1 cellular context compared by ENCODE assay signal in the genomic region with DNA sequence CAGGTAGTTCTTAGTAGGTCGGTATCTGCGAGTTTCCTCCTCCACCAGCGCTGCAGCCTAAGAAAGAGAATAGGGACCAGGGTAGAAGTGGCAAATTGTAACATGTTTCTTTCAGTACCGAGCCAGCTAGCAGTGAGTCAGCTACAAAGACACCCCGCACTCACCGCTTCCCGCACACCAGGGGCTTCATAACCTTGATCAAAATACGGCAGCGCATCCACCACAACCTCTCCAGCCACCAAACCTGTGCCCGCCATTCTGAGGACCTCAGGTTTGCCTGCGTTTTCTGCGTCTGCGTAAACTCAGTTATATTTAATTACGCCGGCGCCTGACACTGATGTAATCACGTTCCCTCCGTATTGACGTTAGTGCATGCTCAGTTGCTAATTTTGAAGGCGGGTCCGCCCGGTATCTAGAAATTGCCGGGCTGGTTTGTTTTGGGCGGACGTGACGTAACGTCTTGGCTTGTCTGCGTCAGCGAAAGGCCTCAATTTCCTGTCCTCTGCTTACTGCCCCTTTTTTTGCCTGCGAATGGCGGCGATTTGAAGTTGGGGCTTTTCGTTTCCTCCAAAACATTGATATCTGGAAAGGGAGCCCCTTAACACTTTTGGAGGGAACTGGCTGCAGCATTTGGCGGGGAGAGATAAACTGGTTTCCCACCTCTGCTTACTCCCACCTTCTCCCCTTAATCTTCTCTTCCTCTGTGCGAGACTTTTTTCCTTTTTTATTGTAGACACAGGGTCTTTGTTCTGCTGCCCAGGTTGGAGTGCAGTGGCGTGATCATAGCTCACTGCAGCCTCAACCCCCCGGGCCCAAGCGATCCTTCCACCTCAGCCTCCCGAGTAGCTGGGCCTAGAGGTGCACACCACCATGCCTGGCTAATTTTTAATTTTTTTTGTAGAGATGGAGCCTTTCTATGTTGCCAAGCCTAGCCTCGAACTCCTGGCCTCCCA.
TF ChIP-seq lines count a peak whose summit lies in the region.

A gene (minus strand): TSS at position 281 of the 953 bp plus-strand sequence. CDS start 24 bp downstream, at position 257.

TF ChIP-seq in HepG2, 621 proteins besides CTCF, POLR2A, EP300 and RAD21 (continued from another document and continues in another):
- TF ChIP-seq, protein P1, sequence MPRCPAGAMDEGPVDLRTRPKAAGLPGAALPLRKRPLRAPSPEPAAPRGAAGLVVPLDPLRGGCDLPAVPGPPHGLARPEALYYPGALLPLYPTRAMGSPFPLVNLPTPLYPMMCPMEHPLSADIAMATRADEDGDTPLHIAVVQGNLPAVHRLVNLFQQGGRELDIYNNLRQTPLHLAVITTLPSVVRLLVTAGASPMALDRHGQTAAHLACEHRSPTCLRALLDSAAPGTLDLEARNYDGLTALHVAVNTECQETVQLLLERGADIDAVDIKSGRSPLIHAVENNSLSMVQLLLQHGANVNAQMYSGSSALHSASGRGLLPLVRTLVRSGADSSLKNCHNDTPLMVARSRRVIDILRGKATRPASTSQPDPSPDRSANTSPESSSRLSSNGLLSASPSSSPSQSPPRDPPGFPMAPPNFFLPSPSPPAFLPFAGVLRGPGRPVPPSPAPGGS (CRISPR knock-in tag; IDR thresholded peaks at IDR 0.05) = no peak
- TF ChIP-seq, protein P2, sequence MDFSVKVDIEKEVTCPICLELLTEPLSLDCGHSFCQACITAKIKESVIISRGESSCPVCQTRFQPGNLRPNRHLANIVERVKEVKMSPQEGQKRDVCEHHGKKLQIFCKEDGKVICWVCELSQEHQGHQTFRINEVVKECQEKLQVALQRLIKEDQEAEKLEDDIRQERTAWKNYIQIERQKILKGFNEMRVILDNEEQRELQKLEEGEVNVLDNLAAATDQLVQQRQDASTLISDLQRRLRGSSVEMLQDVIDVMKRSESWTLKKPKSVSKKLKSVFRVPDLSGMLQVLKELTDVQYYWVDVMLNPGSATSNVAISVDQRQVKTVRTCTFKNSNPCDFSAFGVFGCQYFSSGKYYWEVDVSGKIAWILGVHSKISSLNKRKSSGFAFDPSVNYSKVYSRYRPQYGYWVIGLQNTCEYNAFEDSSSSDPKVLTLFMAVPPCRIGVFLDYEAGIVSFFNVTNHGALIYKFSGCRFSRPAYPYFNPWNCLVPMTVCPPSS (IDR thresholded peaks at IDR 0.05) = no peak
- no peak; the same call in 1 of the 2 replicates for TF ChIP-seq EHMT2 (IDR thresholded peaks at IDR 0.05; ENCODE audit: borderline replicate concordance, low read depth, low read length)
- TF ChIP-seq CEBPG (CRISPR knock-in tag; IDR thresholded peaks at IDR 0.05) = peak; percentile 61; the same call in 1 of the 2 replicates
- TF ChIP-seq CBFB (CRISPR knock-in tag; IDR thresholded peaks at IDR 0.05) = no peak
- no peak for TF ChIP-seq ZNF562 (CRISPR knock-in tag; IDR thresholded peaks at IDR 0.05; ENCODE audit: borderline replicate concordance)
- TF ChIP-seq, protein P3, sequence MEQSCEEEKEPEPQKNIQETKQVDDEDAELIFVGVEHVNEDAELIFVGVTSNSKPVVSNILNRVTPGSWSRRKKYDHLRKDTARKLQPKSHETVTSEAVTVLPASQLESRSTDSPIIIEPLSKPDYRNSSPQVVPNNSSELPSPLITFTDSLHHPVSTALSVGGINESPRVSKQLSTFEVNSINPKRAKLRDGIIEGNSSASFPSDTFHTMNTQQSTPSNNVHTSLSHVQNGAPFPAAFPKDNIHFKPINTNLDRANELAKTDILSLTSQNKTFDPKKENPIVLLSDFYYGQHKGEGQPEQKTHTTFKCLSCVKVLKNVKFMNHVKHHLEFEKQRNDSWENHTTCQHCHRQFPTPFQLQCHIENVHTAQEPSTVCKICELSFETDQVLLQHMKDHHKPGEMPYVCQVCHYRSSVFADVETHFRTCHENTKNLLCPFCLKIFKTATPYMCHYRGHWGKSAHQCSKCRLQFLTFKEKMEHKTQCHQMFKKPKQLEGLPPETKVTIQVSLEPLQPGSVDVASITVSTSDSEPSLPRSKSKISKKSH (CRISPR knock-in tag; IDR thresholded peaks at IDR 0.05; ENCODE audit: borderline replicate concordance) = no peak
- no peak for TF ChIP-seq HOXD1 (CRISPR knock-in tag; IDR thresholded peaks at IDR 0.05)
- TF ChIP-seq, protein P4, sequence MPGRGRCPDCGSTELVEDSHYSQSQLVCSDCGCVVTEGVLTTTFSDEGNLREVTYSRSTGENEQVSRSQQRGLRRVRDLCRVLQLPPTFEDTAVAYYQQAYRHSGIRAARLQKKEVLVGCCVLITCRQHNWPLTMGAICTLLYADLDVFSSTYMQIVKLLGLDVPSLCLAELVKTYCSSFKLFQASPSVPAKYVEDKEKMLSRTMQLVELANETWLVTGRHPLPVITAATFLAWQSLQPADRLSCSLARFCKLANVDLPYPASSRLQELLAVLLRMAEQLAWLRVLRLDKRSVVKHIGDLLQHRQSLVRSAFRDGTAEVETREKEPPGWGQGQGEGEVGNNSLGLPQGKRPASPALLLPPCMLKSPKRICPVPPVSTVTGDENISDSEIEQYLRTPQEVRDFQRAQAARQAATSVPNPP (CRISPR knock-in tag; IDR thresholded peaks at IDR 0.05) = no peak
- TF ChIP-seq, protein P5, sequence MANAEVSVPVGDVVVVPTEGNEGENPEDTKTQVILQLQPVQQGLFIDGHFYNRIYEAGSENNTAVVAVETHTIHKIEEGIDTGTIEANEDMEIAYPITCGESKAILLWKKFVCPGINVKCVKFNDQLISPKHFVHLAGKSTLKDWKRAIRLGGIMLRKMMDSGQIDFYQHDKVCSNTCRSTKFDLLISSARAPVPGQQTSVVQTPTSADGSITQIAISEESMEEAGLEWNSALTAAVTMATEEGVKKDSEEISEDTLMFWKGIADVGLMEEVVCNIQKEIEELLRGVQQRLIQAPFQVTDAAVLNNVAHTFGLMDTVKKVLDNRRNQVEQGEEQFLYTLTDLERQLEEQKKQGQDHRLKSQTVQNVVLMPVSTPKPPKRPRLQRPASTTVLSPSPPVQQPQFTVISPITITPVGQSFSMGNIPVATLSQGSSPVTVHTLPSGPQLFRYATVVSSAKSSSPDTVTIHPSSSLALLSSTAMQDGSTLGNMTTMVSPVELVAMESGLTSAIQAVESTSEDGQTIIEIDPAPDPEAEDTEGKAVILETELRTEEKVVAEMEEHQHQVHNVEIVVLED (CRISPR knock-in tag; IDR thresholded peaks at IDR 0.05; ENCODE audit: borderline replicate concordance) = peak; percentile 99
- TF ChIP-seq ZNF501 (CRISPR knock-in tag; IDR thresholded peaks at IDR 0.05) = peak; percentile 79
- peak; percentile 21 for TF ChIP-seq TEAD3 (CRISPR knock-in tag; optimal IDR thresholded peaks at IDR 0.05; ENCODE audit: borderline replicate concordance)
- TF ChIP-seq RBM22 (optimal IDR thresholded peaks at IDR 0.05; ENCODE audit: low read length) = no peak
- TF ChIP-seq GABPB1 (CRISPR knock-in tag; IDR thresholded peaks at IDR 0.05) = peak; percentile 92
- TF ChIP-seq RNF2 (conservative IDR thresholded peaks at IDR 0.05; ENCODE audit: low read depth) = no peak
- no peak for TF ChIP-seq JUNB (CRISPR knock-in tag; IDR thresholded peaks at IDR 0.05; ENCODE audit: borderline replicate concordance)
- TF ChIP-seq, protein P6, sequence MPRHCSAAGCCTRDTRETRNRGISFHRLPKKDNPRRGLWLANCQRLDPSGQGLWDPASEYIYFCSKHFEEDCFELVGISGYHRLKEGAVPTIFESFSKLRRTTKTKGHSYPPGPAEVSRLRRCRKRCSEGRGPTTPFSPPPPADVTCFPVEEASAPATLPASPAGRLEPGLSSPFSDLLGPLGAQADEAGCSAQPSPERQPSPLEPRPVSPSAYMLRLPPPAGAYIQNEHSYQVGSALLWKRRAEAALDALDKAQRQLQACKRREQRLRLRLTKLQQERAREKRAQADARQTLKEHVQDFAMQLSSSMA (CRISPR knock-in tag; IDR thresholded peaks at IDR 0.05) = no peak
- no peak for TF ChIP-seq PAX8 (CRISPR knock-in tag; IDR thresholded peaks at IDR 0.05; ENCODE audit: borderline replicate concordance)
- TF ChIP-seq, protein P7, sequence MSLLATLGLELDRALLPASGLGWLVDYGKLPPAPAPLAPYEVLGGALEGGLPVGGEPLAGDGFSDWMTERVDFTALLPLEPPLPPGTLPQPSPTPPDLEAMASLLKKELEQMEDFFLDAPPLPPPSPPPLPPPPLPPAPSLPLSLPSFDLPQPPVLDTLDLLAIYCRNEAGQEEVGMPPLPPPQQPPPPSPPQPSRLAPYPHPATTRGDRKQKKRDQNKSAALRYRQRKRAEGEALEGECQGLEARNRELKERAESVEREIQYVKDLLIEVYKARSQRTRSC (CRISPR knock-in tag; IDR thresholded peaks at IDR 0.05; ENCODE audit: low read depth) = no peak
- TF ChIP-seq ZBTB1 (CRISPR knock-in tag; IDR thresholded peaks at IDR 0.05; ENCODE audit: borderline replicate concordance) = no peak
- TF ChIP-seq EZH2 (conservative IDR thresholded peaks at IDR 0.05; ENCODE audit: low read depth, low read length) = no peak
- TF ChIP-seq, protein P8, sequence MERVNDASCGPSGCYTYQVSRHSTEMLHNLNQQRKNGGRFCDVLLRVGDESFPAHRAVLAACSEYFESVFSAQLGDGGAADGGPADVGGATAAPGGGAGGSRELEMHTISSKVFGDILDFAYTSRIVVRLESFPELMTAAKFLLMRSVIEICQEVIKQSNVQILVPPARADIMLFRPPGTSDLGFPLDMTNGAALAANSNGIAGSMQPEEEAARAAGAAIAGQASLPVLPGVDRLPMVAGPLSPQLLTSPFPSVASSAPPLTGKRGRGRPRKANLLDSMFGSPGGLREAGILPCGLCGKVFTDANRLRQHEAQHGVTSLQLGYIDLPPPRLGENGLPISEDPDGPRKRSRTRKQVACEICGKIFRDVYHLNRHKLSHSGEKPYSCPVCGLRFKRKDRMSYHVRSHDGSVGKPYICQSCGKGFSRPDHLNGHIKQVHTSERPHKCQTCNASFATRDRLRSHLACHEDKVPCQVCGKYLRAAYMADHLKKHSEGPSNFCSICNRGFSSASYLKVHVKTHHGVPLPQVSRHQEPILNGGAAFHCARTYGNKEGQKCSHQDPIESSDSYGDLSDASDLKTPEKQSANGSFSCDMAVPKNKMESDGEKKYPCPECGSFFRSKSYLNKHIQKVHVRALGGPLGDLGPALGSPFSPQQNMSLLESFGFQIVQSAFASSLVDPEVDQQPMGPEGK (CRISPR knock-in tag; IDR thresholded peaks at IDR 0.05) = no peak
- TF ChIP-seq ZFP41 (CRISPR knock-in tag; IDR thresholded peaks at IDR 0.05; ENCODE audit: borderline replicate concordance) = no peak
- TF ChIP-seq TOPORS (CRISPR knock-in tag; IDR thresholded peaks at IDR 0.05) = peak; percentile 56; the same call in 1 of the 2 replicates
- 0 out of 2 replicates have a peak, but pooled peaks have one; percentile 44 for TF ChIP-seq ARNT2 (CRISPR knock-in tag; IDR thresholded peaks at IDR 0.05; ENCODE audit: low read depth)
- TF ChIP-seq PAF1 (CRISPR knock-in tag; IDR thresholded peaks at IDR 0.05) = no peak
- no peak for TF ChIP-seq DPF2 (CRISPR knock-in tag; IDR thresholded peaks at IDR 0.05; ENCODE audit: borderline replicate concordance, low read depth)
- TF ChIP-seq ZNF563 (CRISPR knock-in tag; IDR thresholded peaks at IDR 0.05) = no peak
- TF ChIP-seq ARID2 (CRISPR knock-in tag; IDR thresholded peaks at IDR 0.05; ENCODE audit: borderline replicate concordance) = no peak
- no peak for TF ChIP-seq PHB2 (IDR thresholded peaks at IDR 0.05; ENCODE audit: partially characterized antibody)
- TF ChIP-seq, protein P9, sequence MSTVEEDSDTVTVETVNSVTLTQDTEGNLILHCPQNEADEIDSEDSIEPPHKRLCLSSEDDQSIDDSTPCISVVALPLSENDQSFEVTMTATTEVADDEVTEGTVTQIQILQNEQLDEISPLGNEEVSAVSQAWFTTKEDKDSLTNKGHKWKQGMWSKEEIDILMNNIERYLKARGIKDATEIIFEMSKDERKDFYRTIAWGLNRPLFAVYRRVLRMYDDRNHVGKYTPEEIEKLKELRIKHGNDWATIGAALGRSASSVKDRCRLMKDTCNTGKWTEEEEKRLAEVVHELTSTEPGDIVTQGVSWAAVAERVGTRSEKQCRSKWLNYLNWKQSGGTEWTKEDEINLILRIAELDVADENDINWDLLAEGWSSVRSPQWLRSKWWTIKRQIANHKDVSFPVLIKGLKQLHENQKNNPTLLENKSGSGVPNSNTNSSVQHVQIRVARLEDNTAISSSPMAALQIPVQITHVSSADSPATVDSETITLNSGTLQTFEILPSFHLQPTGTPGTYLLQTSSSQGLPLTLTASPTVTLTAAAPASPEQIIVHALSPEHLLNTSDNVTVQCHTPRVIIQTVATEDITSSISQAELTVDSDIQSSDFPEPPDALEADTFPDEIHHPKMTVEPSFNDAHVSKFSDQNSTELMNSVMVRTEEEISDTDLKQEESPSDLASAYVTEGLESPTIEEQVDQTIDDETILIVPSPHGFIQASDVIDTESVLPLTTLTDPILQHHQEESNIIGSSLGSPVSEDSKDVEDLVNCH (CRISPR knock-in tag; IDR thresholded peaks at IDR 0.05) = no peak
- no peak for TF ChIP-seq HNRNPK (IDR thresholded peaks at IDR 0.05; ENCODE audit: low read depth, low read length, poor library complexity, severe bottlenecking)
- no peak for TF ChIP-seq REL (CRISPR knock-in tag; conservative IDR thresholded peaks at IDR 0.05)
- no peak; the same call in none of the 2 replicates for TF ChIP-seq ZNF331 (CRISPR knock-in tag; IDR thresholded peaks at IDR 0.05)
- peak; percentile 78 for TF ChIP-seq ZFY (CRISPR knock-in tag; IDR thresholded peaks at IDR 0.05)
- TF ChIP-seq, protein P10, sequence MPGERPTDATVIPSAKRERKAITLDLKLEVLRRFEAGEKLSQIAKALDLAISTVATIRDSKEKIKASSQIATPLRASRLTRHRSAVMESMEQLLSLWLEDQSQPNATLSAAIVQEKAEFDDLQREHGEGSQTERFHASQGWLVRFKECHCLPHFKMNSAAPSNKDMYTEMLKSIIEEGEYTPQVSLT (CRISPR knock-in tag; IDR thresholded peaks at IDR 0.05; ENCODE audit: borderline replicate concordance, low read depth) = no peak
- TF ChIP-seq, protein P11, sequence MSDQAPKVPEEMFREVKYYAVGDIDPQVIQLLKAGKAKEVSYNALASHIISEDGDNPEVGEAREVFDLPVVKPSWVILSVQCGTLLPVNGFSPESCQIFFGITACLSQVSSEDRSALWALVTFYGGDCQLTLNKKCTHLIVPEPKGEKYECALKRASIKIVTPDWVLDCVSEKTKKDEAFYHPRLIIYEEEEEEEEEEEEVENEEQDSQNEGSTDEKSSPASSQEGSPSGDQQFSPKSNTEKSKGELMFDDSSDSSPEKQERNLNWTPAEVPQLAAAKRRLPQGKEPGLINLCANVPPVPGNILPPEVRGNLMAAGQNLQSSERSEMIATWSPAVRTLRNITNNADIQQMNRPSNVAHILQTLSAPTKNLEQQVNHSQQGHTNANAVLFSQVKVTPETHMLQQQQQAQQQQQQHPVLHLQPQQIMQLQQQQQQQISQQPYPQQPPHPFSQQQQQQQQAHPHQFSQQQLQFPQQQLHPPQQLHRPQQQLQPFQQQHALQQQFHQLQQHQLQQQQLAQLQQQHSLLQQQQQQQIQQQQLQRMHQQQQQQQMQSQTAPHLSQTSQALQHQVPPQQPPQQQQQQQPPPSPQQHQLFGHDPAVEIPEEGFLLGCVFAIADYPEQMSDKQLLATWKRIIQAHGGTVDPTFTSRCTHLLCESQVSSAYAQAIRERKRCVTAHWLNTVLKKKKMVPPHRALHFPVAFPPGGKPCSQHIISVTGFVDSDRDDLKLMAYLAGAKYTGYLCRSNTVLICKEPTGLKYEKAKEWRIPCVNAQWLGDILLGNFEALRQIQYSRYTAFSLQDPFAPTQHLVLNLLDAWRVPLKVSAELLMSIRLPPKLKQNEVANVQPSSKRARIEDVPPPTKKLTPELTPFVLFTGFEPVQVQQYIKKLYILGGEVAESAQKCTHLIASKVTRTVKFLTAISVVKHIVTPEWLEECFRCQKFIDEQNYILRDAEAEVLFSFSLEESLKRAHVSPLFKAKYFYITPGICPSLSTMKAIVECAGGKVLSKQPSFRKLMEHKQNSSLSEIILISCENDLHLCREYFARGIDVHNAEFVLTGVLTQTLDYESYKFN (CRISPR knock-in tag; conservative IDR thresholded peaks at IDR 0.05) = 0 out of 2 replicates have a peak, but pooled peaks have one; percentile 6
- TF ChIP-seq SETDB1 (CRISPR knock-in tag; IDR thresholded peaks at IDR 0.05; ENCODE audit: borderline replicate concordance) = no peak
- TF ChIP-seq ZNF605 (CRISPR knock-in tag; IDR thresholded peaks at IDR 0.05) = peak; percentile 86
- peak; percentile 9; the same call in 1 of the 2 replicates for TF ChIP-seq NR2F6 (IDR thresholded peaks at IDR 0.05)
- no peak; the same call in 1 of the 2 replicates for TF ChIP-seq NR2F6 (CRISPR knock-in tag; IDR thresholded peaks at IDR 0.05)
